ENCODE assay signal across 1 cellular context in the genomic region with DNA sequence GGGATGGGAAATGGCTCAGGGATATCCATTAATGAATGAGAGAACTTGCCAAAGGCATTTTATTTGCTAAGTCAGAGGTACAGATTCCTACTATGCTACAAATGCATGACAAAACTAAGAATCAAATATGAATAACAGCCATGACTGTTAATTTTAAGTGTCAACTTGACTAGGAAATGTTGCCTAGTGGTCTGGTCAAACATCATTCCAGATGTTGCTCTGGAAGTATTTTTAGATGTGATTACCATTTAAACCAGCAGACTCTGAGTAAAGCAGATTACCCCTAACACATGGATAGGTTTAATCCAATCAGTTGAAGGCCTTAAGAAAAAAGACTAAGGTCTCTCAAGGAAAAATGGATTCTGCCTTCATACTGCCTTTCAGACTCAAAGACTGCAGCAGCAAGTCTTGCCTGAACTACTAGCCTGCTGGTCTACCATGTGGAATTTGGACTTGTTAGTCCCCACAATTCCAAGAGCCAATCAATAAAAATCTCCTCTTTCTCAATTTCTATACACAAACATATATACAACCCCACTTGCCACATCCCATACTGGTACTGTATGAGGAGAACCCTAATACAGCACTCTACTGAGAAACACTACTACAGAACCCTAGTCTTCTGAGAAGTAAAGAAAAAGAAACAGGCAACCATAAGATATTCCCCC.
TF ChIP-seq lines count a peak whose summit lies in the region.

No MANE protein-coding gene starts in this region.

TF ChIP-seq in H1, 55 proteins besides CTCF, POLR2A, EP300 and RAD21:
- TF ChIP-seq POLR2AphosphoS5 (IDR thresholded peaks at IDR 0.05; ENCODE audit: low read depth, low read length) = peak; percentile 50; the same call in 1 of the 2 replicates
- no peak for TF ChIP-seq EGR1 (IDR thresholded peaks at IDR 0.05; ENCODE audit: borderline replicate concordance, low read depth, low read length)
